ENCODE assay signal across 14 cellular contexts in genomic region chr5:109141499-109142200, GRCh38.
DNase-seq lines count a peak whose midpoint lies in the region; ATAC-seq and TF ChIP-seq lines count a peak whose summit lies in the region.
"Had no signal": no experiment of that assay in that cellular context is flagged by ENCODE, and none has a peak within 500 bp of the region (broad histone marks: within the 10 kb centered on the region; RNA-seq: fewer than 3 reads in every experiment).

No MANE protein-coding gene starts in this region.

- intact Hi-C loops in Right ventricle myocardium superior (cut with DNase I) (no loop called here), left ventricle myocardium superior (cut with micrococcal nuclease) (no loop called here)

- TF ChIP-seq CTCF in WI38 (IDR thresholded peaks at IDR 0.05; ENCODE audit: low read depth, low read length) = 0 out of 2 replicates have a peak, but pooled peaks have one; percentile 16
- no peak for TF ChIP-seq CTCF in foreskin fibroblast (IDR thresholded peaks at IDR 0.05; ENCODE audit: low read depth, low read length)

- H3K4me3 ChIP-seq in WI38 (ENCODE audit: low read depth, low read length) (no peak overlapping the region), foreskin fibroblast (ENCODE audit: low read depth in 1 of 2, low read length in 2 of 2) (no peak overlapping the region)
- H3K4me3 ChIP-seq: stomach had no signal

- ATAC-seq in Right ventricle myocardium superior (ENCODE audit: poor library complexity) (no peak), left ventricle myocardium superior (no peak), HG02970 (IDR thresholded peaks at IDR 0.05; ENCODE audit: low FRiP score, unreplicated experiment) (no peak)
- ATAC-seq: activated T-cell treated with anti-CD3 and anti-CD28 coated beads, Interleukin-2, amount 50 U/mL, for 4 hours had no signal

- DNase-seq in Right ventricle myocardium superior = peak; percentile 38
- no peak for DNase-seq in left ventricle myocardium superior
- DNase-seq in foreskin fibroblast = peak; percentile 10 to 37
- peak; percentile 38 for DNase-seq in stromal cell of bone marrow (ENCODE audit: low read depth)
- DNase-seq in GF-D8 (lab: John Stamatoyannopoulos, UW) = no peak
- no peak for DNase-seq in NCI-H1930 (lab: John Stamatoyannopoulos, UW)
- DNase-seq: ACHN; activated T-cell treated with anti-CD3 and anti-CD28 coated beads, Interleukin-2, amount 50 U/mL, for 4 hours; Karpas-422; NCI-H146; NCI-H446 treated with DMSO at 0.1 percent for 48 hours; stomach had no signal

Comparison
In these comparisons a context has a peak if more than half of its experiments do, and no peak if none do; other contexts are left out.
1. DNase-seq: peak in Right ventricle myocardium superior (single experiment), foreskin fibroblast (2 of 2) and stromal cell of bone marrow (single experiment); none in left ventricle myocardium superior (single experiment), GF-D8 (single experiment) and NCI-H1930 (0 of 2).